8 cellular contexts compared by ENCODE assay signal in the genomic region with DNA sequence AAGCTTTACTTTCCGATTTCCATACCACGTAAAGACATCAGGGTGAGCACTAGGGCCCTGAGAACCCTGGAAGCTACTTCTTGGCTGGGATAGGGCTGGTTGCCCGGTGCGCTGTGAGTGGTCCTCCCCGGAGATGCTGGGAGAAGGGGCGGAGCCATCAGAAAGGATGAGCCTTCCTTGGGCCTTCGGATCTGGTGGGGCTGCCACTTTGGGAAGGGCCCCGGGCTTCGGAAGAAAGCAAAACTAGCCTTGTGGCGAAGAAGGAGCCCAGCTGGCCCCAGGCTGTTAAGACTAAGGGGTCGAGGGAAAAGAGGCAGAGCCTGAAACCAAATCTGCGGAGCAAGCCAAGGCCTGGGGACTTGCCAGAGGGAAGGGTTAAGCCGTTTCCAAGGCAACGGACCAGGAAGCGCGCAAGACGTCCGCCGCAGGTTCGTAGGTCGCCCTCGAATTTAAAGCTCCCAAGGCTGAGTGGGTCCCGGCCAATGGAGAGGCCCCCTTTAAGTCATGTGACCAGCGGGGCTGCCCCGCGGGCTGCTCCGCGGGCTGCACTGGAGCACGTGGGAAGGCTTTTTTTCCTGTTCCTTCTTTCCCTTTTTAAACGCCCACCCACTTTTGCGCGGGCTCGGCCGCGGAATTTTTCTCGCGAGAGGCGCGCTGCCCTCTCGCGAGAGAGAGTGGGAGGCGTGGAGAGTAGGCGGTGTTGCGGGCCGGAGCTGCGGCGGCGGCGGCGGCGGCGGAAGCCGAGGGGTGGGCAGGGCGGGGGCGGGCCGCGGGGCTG. TPM values are rescaled to one million over a fixed set of nuclear protein-coding genes. Genes with fewer than 3 reads are reported as not detected.
DNase-seq lines count a peak whose midpoint lies in the region; ATAC-seq, FAIRE-seq and TF ChIP-seq lines count a peak whose summit lies in the region.

No MANE protein-coding gene starts in this region.

- TF ChIP-seq CTCF in AG04449 (IDR thresholded peaks at IDR 0.05; ENCODE audit: insufficient read depth, low read length, missing control alignments) (no peak), WERI-Rb-1 (IDR thresholded peaks at IDR 0.05; ENCODE audit: low read depth, low read length) (no peak), bronchial epithelial cell (IDR thresholded peaks at IDR 0.05; ENCODE audit: insufficient read depth, low read length, severe bottlenecking) (no peak)

- H3K27me3 ChIP-seq in WERI-Rb-1 (ENCODE audit: insufficient read depth, low read depth, severe bottlenecking), result no peaks in the 10 kb centered on the region
- H3K27me3 ChIP-seq in bronchial epithelial cell (ENCODE audit: control insufficient read depth, insufficient read depth, low read length), result no peaks in the 10 kb centered on the region

- POLR2A ChIA-PET in AG04449 (lab: Yijun Ruan, JAX), result no interaction called here

- H3K27ac ChIP-seq in WERI-Rb-1 (peak overlapping the region; percentile 81), skin epidermis (peak overlapping the region; percentile 79 to 98 (median 94))

- DNase-seq in AG04449 (ENCODE audit: low read depth, low spot score) (peak; percentile 89), NCI-H2196 (lab: John Stamatoyannopoulos, UW; ENCODE audit: unreplicated experiment) (peak; percentile 86), WERI-Rb-1 (peak; percentile 92), bronchial epithelial cell (ENCODE audit: low read depth) (peak; percentile 84), iPS-NIHi11 (ENCODE audit: low spot score) (peak; percentile 95)

- H3K9me3 ChIP-seq in WERI-Rb-1 (ENCODE audit: severe bottlenecking), result no peaks in the 10 kb centered on the region

- CTCF ChIA-PET in AG04449 (lab: Yijun Ruan, JAX), result no interaction called here

- no peak for FAIRE-seq in bronchial epithelial cell (lab: Jason Lieb, UNC)

- H3K4me3 ChIP-seq in AG04449 (ENCODE audit: low read depth, low read length) (peak overlapping the region; percentile 84), WERI-Rb-1 (ENCODE audit: low read depth, low read length) (peak overlapping the region; percentile 54), bronchial epithelial cell (ENCODE audit: low read depth, low read length) (peak overlapping the region; percentile 89), skin epidermis (peak overlapping the region; percentile 88 to 97 (median 91))

- ATAC-seq in GM18873 (IDR thresholded peaks at IDR 0.05; ENCODE audit: low FRiP score, unreplicated experiment) (peak; percentile 79), HG03135 (IDR thresholded peaks at IDR 0.05; ENCODE audit: unreplicated experiment) (peak; percentile 84)

- H3K36me3 ChIP-seq in WERI-Rb-1, result no peaks in the 10 kb centered on the region
- H3K36me3 ChIP-seq in bronchial epithelial cell (ENCODE audit: control insufficient read depth, insufficient read depth, low read length), result no peaks in the 10 kb centered on the region

RNA-seq across cellular contexts. Expression of gene AKAP11, which starts 0.4 kb away (rescaled TPM):
- 13.4 and 16.1 TPM in 2 replicates for total RNA-seq in bronchial epithelial cell

Comparison
In these comparisons a context has a peak if more than half of its experiments do, and no peak if none do; other contexts are left out.
1. Peak in every context shown above with its lines: DNase-seq, ATAC-seq, H3K4me3 ChIP-seq and H3K27ac ChIP-seq.